ENCODE assay signal across 8 cellular contexts in the genomic region with DNA sequence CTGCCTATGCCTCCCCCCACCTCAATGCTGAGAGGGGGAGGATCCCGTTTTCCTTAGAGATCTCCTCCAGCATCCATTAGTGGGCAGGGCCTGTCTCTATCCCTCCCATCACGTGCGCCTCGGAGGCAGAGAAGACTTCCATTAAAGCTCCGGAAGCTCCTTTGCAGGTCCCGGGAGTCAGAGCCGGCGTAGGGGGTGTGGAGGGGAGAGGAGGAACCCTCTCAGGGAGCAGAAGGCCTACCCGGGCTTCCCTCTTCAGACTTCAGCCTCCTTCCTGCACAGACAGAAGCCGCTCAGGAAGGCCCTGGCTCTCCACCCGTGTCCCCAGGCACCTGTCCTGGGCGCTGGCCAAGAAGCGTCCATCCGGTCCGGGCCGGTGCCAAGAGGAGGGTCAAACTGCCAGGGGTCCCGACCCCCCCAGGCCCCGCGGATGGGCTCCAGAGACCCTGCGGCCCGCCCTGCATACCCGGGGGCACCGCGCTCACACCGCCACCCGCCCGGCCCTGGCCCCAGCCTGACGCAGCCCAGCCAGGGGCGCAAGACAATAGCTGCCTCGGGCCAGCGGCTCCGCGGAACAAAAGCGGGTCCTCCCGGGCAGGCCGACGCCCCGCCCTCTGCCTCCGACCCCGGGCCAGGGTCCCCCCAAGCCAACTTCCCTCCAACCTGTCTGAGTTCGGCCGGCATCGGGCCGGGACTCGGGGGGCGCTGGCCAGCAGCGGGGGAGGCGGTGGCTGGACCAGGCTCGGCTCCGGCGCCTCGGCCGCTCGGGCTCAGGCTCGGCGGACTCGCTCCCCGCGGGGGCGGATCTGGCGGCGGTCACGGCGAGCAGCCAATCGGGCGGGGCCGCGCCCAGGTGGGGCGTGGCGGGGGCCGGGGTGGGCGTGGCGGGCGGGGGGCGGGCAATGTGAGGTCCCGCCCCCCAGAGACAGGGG. TPM values are rescaled to one million over a fixed set of nuclear protein-coding genes. Genes with fewer than 3 reads are reported as not detected.
DNase-seq lines count a peak whose midpoint lies in the region; ATAC-seq and TF ChIP-seq lines count a peak whose summit lies in the region.

No MANE protein-coding gene starts in this region.

- in situ Hi-C loops in SK-MEL-5 (cut with HindIII; ENCODE audit: low pct_unique_long_range_greater_than_20kb, low sequenced_read_pairs), result no loop called here

- H3K27me3 ChIP-seq in thoracic aorta (replicated peaks; ENCODE audit: insufficient read depth), result no peaks in the 10 kb centered on the region

- DNase-seq in SK-MEL-5 (ENCODE audit: low read depth, low spot score) (peak; percentile 65), glutamatergic neuron (peak; percentile 89), omental fat pad (ENCODE audit: low spot score) (no peak), thoracic aorta (ENCODE audit: low spot score) (no peak)
- peak in 1 of 2 donors; percentile 81 for DNase-seq in activated naive CD4-positive, alpha-beta T cell treated with anti-CD3 and anti-CD28 coated beads, Interleukin-2, amount 50 U/mL, for 72 hours (ENCODE audit: low spot score in 2 of 2)

- peak overlapping the region; percentile 66; the same call in 1 of the 2 replicates for H3K4me3 ChIP-seq in GM08714 (ENCODE audit: low read length)
- H3K4me3 ChIP-seq in thoracic aorta, result peak overlapping the region; percentile 98

- H3K9me3 Mint-ChIP-seq in activated naive CD4-positive, alpha-beta T cell treated with anti-CD3 and anti-CD28 coated beads, Interleukin-2, amount 50 U/mL, for 72 hours, result no peaks in the 10 kb centered on the region
- H3K9me3 Mint-ChIP-seq in glutamatergic neuron (ENCODE audit: unreplicated experiment), result no peaks in the 10 kb centered on the region

- no peak for TF ChIP-seq RAD21 in Ishikawa (IDR thresholded peaks at IDR 0.05; ENCODE audit: low read depth)

- H3K9me3 ChIP-seq in thoracic aorta, result no peaks in the 10 kb centered on the region

- H3K4me1 Mint-ChIP-seq in glutamatergic neuron (ENCODE audit: low read depth, unreplicated experiment), result peaks cover 7% of the 10 kb centered on the region

- H3K4me1 ChIP-seq in thoracic aorta (ENCODE audit: control insufficient read depth in 1 of 2, low read depth in 2 of 2), result peaks cover 43 to 78% of the 10 kb centered on the region in 2 donors

- TF ChIP-seq EP300 in Ishikawa (IDR thresholded peaks at IDR 0.05; ENCODE audit: borderline replicate concordance), result no peak

- H3K27ac ChIP-seq in thoracic aorta, result peak overlapping the region; percentile 99 to 100

- H3K27ac Mint-ChIP-seq in activated naive CD4-positive, alpha-beta T cell treated with anti-CD3 and anti-CD28 coated beads, Interleukin-2, amount 50 U/mL, for 72 hours, result no peak overlapping the region
- peak overlapping the region; percentile 76 for H3K27ac Mint-ChIP-seq in glutamatergic neuron (ENCODE audit: unreplicated experiment)

- H3K36me3 Mint-ChIP-seq in activated naive CD4-positive, alpha-beta T cell treated with anti-CD3 and anti-CD28 coated beads, Interleukin-2, amount 50 U/mL, for 72 hours, result no peaks in the 10 kb centered on the region
- no peaks in the 10 kb centered on the region for H3K36me3 Mint-ChIP-seq in glutamatergic neuron (ENCODE audit: unreplicated experiment)

- TF ChIP-seq CTCF in glutamatergic neuron (IDR thresholded peaks at IDR 0.05; ENCODE audit: partially characterized antibody, unreplicated experiment), result no peak
- TF ChIP-seq CTCF in omental fat pad (IDR thresholded peaks at IDR 0.05), result no peak
- TF ChIP-seq CTCF in thoracic aorta (IDR thresholded peaks at IDR 0.05), result no peak

- H3K27me3 Mint-ChIP-seq in glutamatergic neuron (ENCODE audit: unreplicated experiment), result peaks cover 6% of the 10 kb centered on the region

- peak; percentile 81 to 91 for ATAC-seq in activated naive CD4-positive, alpha-beta T cell treated with anti-CD3 and anti-CD28 coated beads, Interleukin-2, amount 50 U/mL, for 72 hours
- ATAC-seq in omental fat pad (ENCODE audit: low FRiP score) (peak; percentile 80), thoracic aorta (ENCODE audit: insufficient number of reproducible peaks, low FRiP score, low read depth) (peak; percentile 63), HG02970 (IDR thresholded peaks at IDR 0.05; ENCODE audit: low FRiP score, unreplicated experiment) (no peak)

- H3K36me3 ChIP-seq in thoracic aorta, result no peaks in the 10 kb centered on the region

- H3K4me3 Mint-ChIP-seq in glutamatergic neuron (ENCODE audit: unreplicated experiment), result peak overlapping the region; percentile 84

TF ChIP-seq in Ishikawa, 13 proteins besides CTCF, POLR2A, EP300 and RAD21 (continues in another document):
- TF ChIP-seq EGR1 (IDR thresholded peaks at IDR 0.05) (peak; percentile 67), ZBTB7A (IDR thresholded peaks at IDR 0.05; ENCODE audit: low read depth) (peak; percentile 80; the same call in 1 of the 2 replicates), NFIC (IDR thresholded peaks at IDR 0.05) (peak; percentile 79), TEAD4 (IDR thresholded peaks at IDR 0.05) (no peak), TCF12 (IDR thresholded peaks at IDR 0.05; ENCODE audit: low read depth) (0 out of 2 replicates have a peak, but pooled peaks have one; percentile 36), TAF1 (IDR thresholded peaks at IDR 0.05; ENCODE audit: low read depth) (peak; percentile 67), YY1 (IDR thresholded peaks at IDR 0.05; ENCODE audit: low read depth) (0 out of 2 replicates have a peak, but pooled peaks have one; percentile 22), FOXM1 (IDR thresholded peaks at IDR 0.05; ENCODE audit: borderline replicate concordance, low read depth) (no peak), CREB1 (IDR thresholded peaks at IDR 0.05; ENCODE audit: low read depth) (no peak), CEBPB (IDR thresholded peaks at IDR 0.05) (no peak)
- TF ChIP-seq, protein P1, sequence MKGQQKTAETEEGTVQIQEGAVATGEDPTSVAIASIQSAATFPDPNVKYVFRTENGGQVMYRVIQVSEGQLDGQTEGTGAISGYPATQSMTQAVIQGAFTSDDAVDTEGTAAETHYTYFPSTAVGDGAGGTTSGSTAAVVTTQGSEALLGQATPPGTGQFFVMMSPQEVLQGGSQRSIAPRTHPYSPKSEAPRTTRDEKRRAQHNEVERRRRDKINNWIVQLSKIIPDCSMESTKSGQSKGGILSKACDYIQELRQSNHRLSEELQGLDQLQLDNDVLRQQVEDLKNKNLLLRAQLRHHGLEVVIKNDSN (IDR thresholded peaks at IDR 0.05), result peak; percentile 91

RNA-seq across cellular contexts. Expression of a gene that starts 29.9 kb away (rescaled TPM):
- 4.9 and 5.4 TPM in 2 replicates for total RNA-seq in SK-MEL-5 (2014; rRNA removed; shearing (Covaris generic))
- polyA plus RNA-seq in SK-MEL-5 (2015; cell fraction: cytosol; rRNA removed), result 3.8 and 4.1 TPM in 2 replicates
- polyA plus RNA-seq in SK-MEL-5 (2015; cell fraction: nucleus; rRNA removed), result 43.0 and 46.9 TPM in 2 replicates
- 1 to 10 TPM; 1.9 to 4.3 TPM for total RNA-seq in activated naive CD4-positive, alpha-beta T cell treated with anti-CD3 and anti-CD28 coated beads, Interleukin-2, amount 50 U/mL, for 72 hours
- total RNA-seq in glutamatergic neuron (ENCODE audit: unreplicated experiment) (119 TPM), omental fat pad (10 to 100 TPM in 2 of 4 donors, 1 to 10 TPM in 2; 6.5 to 20.0 (median 9.3) TPM), thoracic aorta (100 to 1,000 TPM in 1 of 2 donors, 10 to 100 TPM in 1; 95.0 to 165 TPM)

RNA-seq across cellular contexts. Expression of a gene that starts 34.2 kb away (rescaled TPM):
- 68.3 and 70.0 TPM in 2 replicates for total RNA-seq in SK-MEL-5 (2014; rRNA removed; shearing (Covaris generic))
- 78.2 and 85.2 TPM in 2 replicates for polyA plus RNA-seq in SK-MEL-5 (2015; cell fraction: cytosol; rRNA removed)
- polyA plus RNA-seq in SK-MEL-5 (2015; cell fraction: nucleus; rRNA removed), result 68.0 and 80.2 TPM in 2 replicates
- 10 to 100 TPM; 19.1 to 19.3 TPM for total RNA-seq in activated naive CD4-positive, alpha-beta T cell treated with anti-CD3 and anti-CD28 coated beads, Interleukin-2, amount 50 U/mL, for 72 hours
- total RNA-seq in glutamatergic neuron (ENCODE audit: unreplicated experiment) (31.8 TPM), omental fat pad (10 to 100 TPM; 35.3 to 48.4 (median 37.9) TPM), thoracic aorta (100 to 1,000 TPM in 1 of 2 donors, 10 to 100 TPM in 1; 48.7 to 109 TPM)

RNA-seq across cellular contexts. Expression of a gene that starts 45.1 kb away (rescaled TPM):
- 24.7 and 25.8 TPM in 2 replicates for total RNA-seq in SK-MEL-5 (2014; rRNA removed; shearing (Covaris generic))
- polyA plus RNA-seq in SK-MEL-5 (2015; cell fraction: cytosol; rRNA removed), result 22.8 and 24.0 TPM in 2 replicates
- polyA plus RNA-seq in SK-MEL-5 (2015; cell fraction: nucleus; rRNA removed), result 36.2 and 38.5 TPM in 2 replicates
- 10 to 100 TPM in 1 of 2 donors, 1 to 10 TPM in 1; 4.6 to 33.0 TPM for total RNA-seq in activated naive CD4-positive, alpha-beta T cell treated with anti-CD3 and anti-CD28 coated beads, Interleukin-2, amount 50 U/mL, for 72 hours
- 6.4 TPM for total RNA-seq in glutamatergic neuron (ENCODE audit: unreplicated experiment)
- total RNA-seq in omental fat pad, result 10 to 100 TPM; 10.1 to 24.4 (median 15.1) TPM
- total RNA-seq in thoracic aorta, result 10 to 100 TPM; 27.4 to 37.6 TPM

RNA-seq across cellular contexts. Expression of a gene that starts 45.1 kb away (rescaled TPM):
- total RNA-seq in SK-MEL-5 (2014; rRNA removed; shearing (Covaris generic)), result 156 and 172 TPM in 2 replicates
- 354 and 397 TPM in 2 replicates for polyA plus RNA-seq in SK-MEL-5 (2015; cell fraction: cytosol; rRNA removed)
- polyA plus RNA-seq in SK-MEL-5 (2015; cell fraction: nucleus; rRNA removed), result 38.9 and 56.0 TPM in 2 replicates
- total RNA-seq in activated naive CD4-positive, alpha-beta T cell treated with anti-CD3 and anti-CD28 coated beads, Interleukin-2, amount 50 U/mL, for 72 hours, result 100 to 1,000 TPM in 1 of 2 donors, 10 to 100 TPM in 1; 39.7 to 113 TPM
- 34.8 TPM for total RNA-seq in glutamatergic neuron (ENCODE audit: unreplicated experiment)
- total RNA-seq in omental fat pad, result 100 to 1,000 TPM; 166 to 214 (median 180) TPM
- 100 to 1,000 TPM; 230 to 300 TPM for total RNA-seq in thoracic aorta

Comparison
In these comparisons a context has a peak if more than half of its experiments do, and no peak if none do; other contexts are left out.
1. DNase-seq: peak in SK-MEL-5 (single experiment) and glutamatergic neuron (single experiment); none in omental fat pad (single experiment) and thoracic aorta (single experiment).